8 cellular contexts compared by ENCODE assay signal in the genomic region with DNA sequence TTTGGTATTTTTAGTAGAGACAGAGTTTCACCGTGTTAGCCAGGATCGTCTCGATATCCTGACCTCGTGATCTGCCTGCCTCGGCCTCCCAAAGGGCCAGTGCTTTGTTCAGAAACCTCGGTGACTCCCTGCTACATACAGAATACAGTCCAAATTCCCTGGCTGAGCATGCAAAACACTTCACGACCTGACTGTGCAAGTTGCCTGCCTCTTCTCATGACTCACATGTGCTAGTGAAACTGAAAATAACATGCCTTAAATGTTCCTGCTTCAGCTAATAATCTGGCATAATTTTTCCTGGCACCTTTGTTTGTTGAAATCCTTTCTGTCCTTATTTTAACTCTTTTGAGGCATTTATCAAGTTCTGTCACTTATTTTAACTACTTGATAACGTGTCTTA. TPM values are rescaled to one million over a fixed set of nuclear protein-coding genes. Genes with fewer than 3 reads are reported as not detected.
DNase-seq lines count a peak whose midpoint lies in the region; ATAC-seq and TF ChIP-seq lines count a peak whose summit lies in the region.

No MANE protein-coding gene starts in this region.

- no peak overlapping the region for H3K27ac Mint-ChIP-seq in CD4-positive, alpha-beta memory T cell

- DNase-seq in CD4-positive, alpha-beta memory T cell: no peak
- DNase-seq in amniotic epithelial cell (ENCODE audit: low read depth) (peak; percentile 75), lower lobe of right lung (no peak), HEK293T (ENCODE audit: extremely low spot score) (no peak), NCI-H748 (lab: John Stamatoyannopoulos, UW; ENCODE audit: unreplicated experiment) (no peak), medulla oblongata (ENCODE audit: extremely low spot score) (no peak)

- TF ChIP-seq CTCF in lower lobe of right lung (IDR thresholded peaks at IDR 0.05): no peak

- H3K4me1 Mint-ChIP-seq in CD4-positive, alpha-beta memory T cell: peaks cover 4 to 25% (median 23%) of the 10 kb centered on the region in 4 donors

- H3K36me3 ChIP-seq in CD4-positive, alpha-beta memory T cell (ENCODE audit: insufficient read depth, low read length): peaks cover 4% of the 10 kb centered on the region
- peaks cover 25% of the 10 kb centered on the region for H3K36me3 ChIP-seq in lower lobe of right lung

- no peak overlapping the region for H3K4me3 Mint-ChIP-seq in CD4-positive, alpha-beta memory T cell

- H3K27ac ChIP-seq in CD4-positive, alpha-beta memory T cell (ENCODE audit: low read depth, low read length): peak overlapping the region; percentile 56
- H3K27ac ChIP-seq in lower lobe of right lung: peak overlapping the region; percentile 44

- CTCF ChIA-PET in CD4-positive, alpha-beta memory T cell (lab: Charles Lee; ENCODE audit: partially characterized antibody): interaction anchor here (0.8 to 4.6 kb wide), 34 partner anchors 8 to 540 kb away, joined by 3 to 50 read pairs (median 4); a partner anchor contains a TSS
- CTCF ChIA-PET in HEK293T (lab: Yijun Ruan, JAX): interaction anchor here (0.6 to 1.9 kb wide), 11 partner anchors 8 to 455 kb away, joined by 3 to 10 read pairs (median 5); a partner anchor contains a TSS

- no peak overlapping the region for H3K4me3 ChIP-seq in CD4-positive, alpha-beta memory T cell (ENCODE audit: low read length in 2 of 2)
- no peak overlapping the region for H3K4me3 ChIP-seq in lower lobe of right lung

- H3K27me3 Mint-ChIP-seq in CD4-positive, alpha-beta memory T cell: no peaks in the 10 kb centered on the region

- H3K4me1 ChIP-seq in CD4-positive, alpha-beta memory T cell (ENCODE audit: insufficient read depth, low read length): peaks cover 17% of the 10 kb centered on the region
- peaks cover 22% of the 10 kb centered on the region for H3K4me1 ChIP-seq in lower lobe of right lung

- no peaks in the 10 kb centered on the region for H3K27me3 ChIP-seq in CD4-positive, alpha-beta memory T cell (ENCODE audit: insufficient read depth, low read length)
- H3K27me3 ChIP-seq in lower lobe of right lung (ENCODE audit: low read depth): no peaks in the 10 kb centered on the region

- peak; percentile 43 for ATAC-seq in GM21717 (IDR thresholded peaks at IDR 0.05; ENCODE audit: unreplicated experiment)
- ATAC-seq in lower lobe of right lung: peak; percentile 44 to 52
- ATAC-seq in HG03097 (IDR thresholded peaks at IDR 0.05; ENCODE audit: low FRiP score, unreplicated experiment): no peak

- H3K9me3 Mint-ChIP-seq in CD4-positive, alpha-beta memory T cell: no peaks in the 10 kb centered on the region

- H3K9me3 ChIP-seq in CD4-positive, alpha-beta memory T cell (ENCODE audit: control insufficient read depth in 1 of 2, low read length in 2 of 2): no peaks in the 10 kb centered on the region
- no peaks in the 10 kb centered on the region for H3K9me3 ChIP-seq in lower lobe of right lung

- peaks cover 13 to 17% of the 10 kb centered on the region in 2 donors for H3K36me3 Mint-ChIP-seq in CD4-positive, alpha-beta memory T cell

- intact Hi-C loops in CD4-positive, alpha-beta memory T cell (cut with micrococcal nuclease): loop anchor here (2.0 to 10.0 kb wide), 4 partner anchors 43 to 541 kb away; a partner anchor contains a TSS
- intact Hi-C loops in lower lobe of right lung (cut with DNase I): loop anchor here (10.0 kb wide), 1 partner anchor 205 kb away; no protein-coding TSS in a partner anchor

- POLR2A ChIA-PET in CD4-positive, alpha-beta memory T cell (lab: Charles Lee; ENCODE audit: partially characterized antibody): interaction anchor here (1.1 to 2.6 kb wide), 4 partner anchors 9 to 212 kb away, joined by 3 to 24 read pairs (median 12); a partner anchor contains a TSS
- POLR2A ChIA-PET in HEK293T (lab: Yijun Ruan, JAX): interaction anchor here (3.9 kb wide), 1 partner anchor 8 kb away, joined by 35 read pairs; a partner anchor contains a TSS

TF ChIP-seq in HEK293T, 16 proteins besides CTCF, POLR2A, EP300 and RAD21:
- TF ChIP-seq ARNT (IDR thresholded peaks at IDR 0.05) (no peak), LEF1 (IDR thresholded peaks at IDR 0.05; ENCODE audit: borderline replicate concordance) (no peak), HDGF (IDR thresholded peaks at IDR 0.05; ENCODE audit: borderline replicate concordance) (no peak), ELF4 (IDR thresholded peaks at IDR 0.05) (no peak), TARDBP (IDR thresholded peaks at IDR 0.05) (no peak), CTBP1 (IDR thresholded peaks at IDR 0.05; ENCODE audit: borderline replicate concordance) (no peak), NFRKB (IDR thresholded peaks at IDR 0.05) (no peak), SP1 (IDR thresholded peaks at IDR 0.05) (no peak)

RNA-seq across cellular contexts. Expression of a gene that starts 8.2 kb away (rescaled TPM):
- total RNA-seq in CD4-positive, alpha-beta memory T cell: 10 to 100 TPM; 15.9 to 19.5 TPM
- polyA plus RNA-seq in CD4-positive, alpha-beta memory T cell: 10 to 100 TPM; 14.3 to 18.8 TPM
- total RNA-seq in lower lobe of right lung: 19.6 TPM

RNA-seq across cellular contexts. Expression of a gene that starts 8.2 kb away (rescaled TPM):
- 1 to 10 TPM; 4.9 to 5.5 TPM for total RNA-seq in CD4-positive, alpha-beta memory T cell
- 1 to 10 TPM; 3.0 to 6.1 TPM for polyA plus RNA-seq in CD4-positive, alpha-beta memory T cell
- 4.2 TPM for total RNA-seq in lower lobe of right lung
